In genomic region chrY:12576278-12576677, GRCh38 we compare ENCODE assay signal across 28 cellular contexts.
"Had no signal": no experiment of that assay in that cellular context is flagged by ENCODE, and none has a peak within 500 bp of the region (broad histone marks: within the 10 kb centered on the region; RNA-seq: fewer than 3 reads in every experiment).

No MANE protein-coding gene starts in this region.

- H3K4me1 ChIP-seq: adrenal gland had no signal

- ATAC-seq: activated CD4-positive, alpha-beta T cell treated with anti-CD3 and anti-CD28 coated beads for 36 hours; activated CD8-positive, alpha-beta T cell treated with anti-CD3 and anti-CD28 coated beads, Interleukin-2, amount 10 ng/mL, durations not matched to agents 7 days and 5 days; activated T-cell treated with anti-CD3 and anti-CD28 coated beads, Interleukin-2, amount 50 U/mL, for 4 hours; K562; Panc1; Right ventricle myocardium inferior had no signal

- H3K27ac ChIP-seq: adrenal gland, WERI-Rb-1 had no signal

- H3K9me3 ChIP-seq: adrenal gland had no signal

- DNase-seq: activated CD4-positive, alpha-beta T cell treated with anti-CD3 and anti-CD28 coated beads for 36 hours; activated CD4-positive, alpha-beta T cell treated with anti-CD3 and anti-CD28 coated beads, Interleukin-2, amount 10 ng/mL, durations not matched to agents 7 days and 5 days; activated CD4-positive, alpha-beta T cell treated with anti-CD3 and anti-CD28 coated beads, Interleukin-2, amount 50 U/mL, for 48 hours; activated CD8-positive, alpha-beta memory T cell treated with anti-CD3 and anti-CD28 coated beads, Interleukin-2, amount 50 U/mL, for 4 hours; activated CD8-positive, alpha-beta T cell treated with anti-CD3 and anti-CD28 coated beads, Interleukin-2, amount 10 ng/mL, durations not matched to agents 7 days and 5 days; activated gamma-delta T cell treated with Interleukin-2 at 50 U/mL for 16 hours; activated naive CD4-positive, alpha-beta T cell treated with anti-CD3 and anti-CD28 coated beads for 36 hours; activated naive CD8-positive, alpha-beta T cell treated with anti-CD3 and anti-CD28 coated beads, Interleukin-2, amount 10 ng/mL, durations not matched to agents 7 days and 5 days; activated T-cell treated with anti-CD3 and anti-CD28 coated beads for 4 hours; activated T-cell treated with anti-CD3 and anti-CD28 coated beads, Interleukin-2, amount 50 U/mL, for 4 hours; adrenal gland; central memory CD4-positive, alpha-beta T cell; NCI-H1105; NCI-H1417 treated with DMSO at 0.1 percent for 48 hours; NCI-H1694; NCI-H1930; NCI-H2081 treated with DMSO at 0.1 percent for 48 hours; NCI-H226; NCI-H524 treated with DMSO at 0.1 percent for 48 hours; SIG-M5; SW 1271; T-helper 1 cell; T-helper 2 cell; T-helper 9 cell; WERI-Rb-1 had no signal

- H3K36me3 ChIP-seq: adrenal gland, WERI-Rb-1 had no signal

- H3K4me3 ChIP-seq: adrenal gland, K562 had no signal

- H3K27me3 ChIP-seq: adrenal gland had no signal
